Comparison of ENCODE assay signal across 13 cellular contexts in the genomic region with DNA sequence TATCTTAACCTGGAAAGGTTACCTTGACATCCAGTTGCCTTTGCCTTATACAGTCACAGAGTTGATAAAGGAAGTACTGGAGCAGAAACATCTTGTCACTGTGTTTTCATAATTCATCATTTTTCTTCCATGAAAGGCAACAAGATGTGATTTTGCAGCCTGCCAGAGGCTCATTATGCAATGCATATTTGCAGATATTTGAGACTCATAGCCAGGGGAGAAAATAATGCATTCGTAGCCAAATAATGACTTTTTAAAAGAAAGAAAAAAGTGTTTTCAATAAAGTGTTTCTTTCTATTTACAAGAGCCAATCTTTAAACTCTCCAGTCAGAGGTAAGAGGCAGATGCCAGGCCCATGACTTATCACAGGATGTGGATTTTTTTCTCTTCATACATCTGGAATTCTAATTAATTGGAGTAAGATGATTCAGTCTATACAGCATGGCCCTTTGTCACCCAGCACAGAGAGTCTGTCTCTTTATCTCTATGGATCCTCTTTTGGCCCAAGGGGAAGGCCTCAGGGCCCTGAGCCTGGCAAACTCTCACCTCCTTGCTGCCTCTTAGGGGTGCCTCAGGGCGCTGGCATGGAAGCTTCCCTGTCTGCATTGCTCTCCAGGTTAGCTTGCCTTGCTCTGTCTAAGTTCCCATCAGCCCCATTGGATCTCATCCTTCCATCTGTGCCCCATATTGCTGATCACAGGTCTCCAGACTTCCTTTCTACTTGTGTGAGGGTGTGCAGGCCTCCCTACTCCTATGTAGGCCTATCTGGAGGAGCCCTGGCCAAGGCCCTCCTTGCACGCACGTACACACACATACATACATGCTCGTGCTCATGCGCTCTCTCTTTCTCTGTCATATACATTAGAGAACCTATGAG.
DNase-seq lines count a peak whose midpoint lies in the region; ATAC-seq and TF ChIP-seq lines count a peak whose summit lies in the region.
"Had no signal": no experiment of that assay in that cellular context is flagged by ENCODE, and none has a peak within 500 bp of the region (broad histone marks: within the 10 kb centered on the region; RNA-seq: fewer than 3 reads in every experiment).

No MANE protein-coding gene starts in this region.

- TF ChIP-seq CTCF in choroid plexus epithelial cell (conservative IDR thresholded peaks at IDR 0.05; ENCODE audit: low read depth, low read length), result no peak
- no peak for TF ChIP-seq CTCF in chondrocyte (IDR thresholded peaks at IDR 0.05)
- TF ChIP-seq CTCF in GM10248 (IDR thresholded peaks at IDR 0.05; ENCODE audit: control extremely low read depth, extremely low read depth, low read depth, missing control alignments), result no peak
- no peak for TF ChIP-seq CTCF in spleen (IDR thresholded peaks at IDR 0.05 in 8 of 11, conservative IDR thresholded peaks at IDR 0.05 in 3 of 11)

- peak; percentile 6 for DNase-seq in activated CD4-positive, alpha-beta T cell treated with anti-CD3 and anti-CD28 coated beads, Interleukin-2, amount 10 ng/mL, durations not matched to agents 24 days and 14 days
- no peak for DNase-seq in activated CD4-positive, alpha-beta T cell treated with anti-CD3 and anti-CD28 coated beads, Interleukin-2, amount 50 U/mL, for 4 hours
- peak; percentile 30 for DNase-seq in choroid plexus epithelial cell (ENCODE audit: low read depth)
- peak; percentile 44 for DNase-seq in iris pigment epithelial cell (ENCODE audit: low read depth)
- no peak for DNase-seq in aorta
- DNase-seq in chondrocyte (ENCODE audit: low spot score), result no peak
- no peak for DNase-seq in GM10248 (ENCODE audit: extremely low spot score)
- DNase-seq in spleen, result no peak
- DNase-seq: activated CD4-positive, alpha-beta T cell treated with anti-CD3 and anti-CD28 coated beads for 48 hours; activated naive CD8-positive, alpha-beta T cell treated with anti-CD3 and anti-CD28 coated beads, Interleukin-2, amount 50 U/mL, for 24 hours; NCI-H187; stimulated activated CD4-positive, alpha-beta T cell treated with anti-CD3 and anti-CD28 coated beads, Interleukin-2, amount 100 ng/mL, for 24 hours had no signal

- no peak overlapping the region for H3K4me3 Mint-ChIP-seq in activated CD4-positive, alpha-beta T cell treated with anti-CD3 and anti-CD28 coated beads, Interleukin-2, amount 10 ng/mL, durations not matched to agents 24 days and 14 days
- no peak overlapping the region for H3K4me3 Mint-ChIP-seq in chondrocyte (ENCODE audit: unreplicated experiment)
- H3K4me3 Mint-ChIP-seq: activated naive CD8-positive, alpha-beta T cell treated with anti-CD3 and anti-CD28 coated beads, Interleukin-2, amount 50 U/mL, for 24 hours had no signal

- peaks cover 0 to 2% of the 10 kb centered on the region in 2 donors for H3K36me3 ChIP-seq in aorta (ENCODE audit: control insufficient read depth in 1 of 2, insufficient read depth in 2 of 2, low read length in 1 of 2)
- no peaks in the 10 kb centered on the region for H3K36me3 ChIP-seq in spleen

- intact Hi-C loops in activated CD4-positive, alpha-beta T cell treated with anti-CD3 and anti-CD28 coated beads, Interleukin-2, amount 10 ng/mL, durations not matched to agents 24 days and 14 days (cut with micrococcal nuclease), result no loop called here
- intact Hi-C loops in aorta (cut with DNase I), result loop anchor here in 1 of 2 donors (5.0 kb wide), 1 partner anchor 76 kb away; no protein-coding TSS in a partner anchor
- intact Hi-C loops in spleen (cut with DNase I; ENCODE audit: low total_unique reads), result no loop called here

- no peaks in the 10 kb centered on the region for H3K27me3 ChIP-seq in aorta (ENCODE audit: control insufficient read depth in 1 of 2, insufficient read depth in 2 of 2, low read length in 1 of 2)
- no peaks in the 10 kb centered on the region for H3K27me3 ChIP-seq in spleen (replicated peaks in 1 of 7)

- no peaks in the 10 kb centered on the region for H3K9me3 Mint-ChIP-seq in activated CD4-positive, alpha-beta T cell treated with anti-CD3 and anti-CD28 coated beads, Interleukin-2, amount 10 ng/mL, durations not matched to agents 24 days and 14 days
- H3K9me3 Mint-ChIP-seq in chondrocyte (ENCODE audit: low read depth), result peaks cover 2% of the 10 kb centered on the region

- H3K27ac ChIP-seq in aorta (ENCODE audit: low read depth in 1 of 2, low read length in 2 of 2) (peak overlapping the region; percentile 69 to 73), spleen (peak overlapping the region in 1 of 8 donors; percentile 2)

- H3K4me3 ChIP-seq in choroid plexus epithelial cell (ENCODE audit: low read depth, low read length), result no peak overlapping the region
- no peak overlapping the region for H3K4me3 ChIP-seq in aorta (ENCODE audit: low read length in 2 of 2)
- no peak overlapping the region for H3K4me3 ChIP-seq in spleen

- no peaks in the 10 kb centered on the region for H3K36me3 Mint-ChIP-seq in activated CD4-positive, alpha-beta T cell treated with anti-CD3 and anti-CD28 coated beads, Interleukin-2, amount 10 ng/mL, durations not matched to agents 24 days and 14 days (ENCODE audit: low read depth)
- peaks cover 8% of the 10 kb centered on the region for H3K36me3 Mint-ChIP-seq in chondrocyte (ENCODE audit: low read depth)

- H3K27me3 Mint-ChIP-seq in activated CD4-positive, alpha-beta T cell treated with anti-CD3 and anti-CD28 coated beads, Interleukin-2, amount 10 ng/mL, durations not matched to agents 24 days and 14 days, result peaks cover 3% of the 10 kb centered on the region
- H3K27me3 Mint-ChIP-seq in chondrocyte (ENCODE audit: low read depth), result no peaks in the 10 kb centered on the region

- H3K4me1 Mint-ChIP-seq in activated CD4-positive, alpha-beta T cell treated with anti-CD3 and anti-CD28 coated beads, Interleukin-2, amount 10 ng/mL, durations not matched to agents 24 days and 14 days, result no peaks in the 10 kb centered on the region
- H3K4me1 Mint-ChIP-seq in chondrocyte (ENCODE audit: low read depth), result peaks cover 27% of the 10 kb centered on the region

- H3K9me3 ChIP-seq in aorta (ENCODE audit: control insufficient read depth, low read length), result no peaks in the 10 kb centered on the region
- no peaks in the 10 kb centered on the region for H3K9me3 ChIP-seq in spleen

- H3K4me1 ChIP-seq in aorta (ENCODE audit: control insufficient read depth in 1 of 2, insufficient read depth in 2 of 2, low read length in 2 of 2) (peaks cover 2 to 4% of the 10 kb centered on the region in 2 donors), spleen (peaks cover 0 to 7% (median 0%) of the 10 kb centered on the region in 6 donors)

- H3K27ac Mint-ChIP-seq in activated CD4-positive, alpha-beta T cell treated with anti-CD3 and anti-CD28 coated beads, Interleukin-2, amount 10 ng/mL, durations not matched to agents 24 days and 14 days, result no peak overlapping the region
- H3K27ac Mint-ChIP-seq in chondrocyte (ENCODE audit: unreplicated experiment), result no peak overlapping the region
- H3K27ac Mint-ChIP-seq: activated naive CD8-positive, alpha-beta T cell treated with anti-CD3 and anti-CD28 coated beads, Interleukin-2, amount 50 U/mL, for 24 hours had no signal

- WGBS in aorta, 2 donors, result 80 to 82% methylated on average over 6 of the region's 6 CpGs
- 80 to 94% (median 89%) methylated on average over 6 of the region's 6 CpGs for WGBS in spleen, 5 donors

- no peak for TF ChIP-seq POLR2A in spleen (IDR thresholded peaks at IDR 0.05)

- CTCF ChIA-PET in GM10248 (lab: Yijun Ruan, JAX), result interaction anchor here (1.4 kb wide), 1 partner anchor 55 kb away, joined by 3 read pairs; no protein-coding TSS in a partner anchor

- POLR2A ChIA-PET in GM10248 (lab: Yijun Ruan, JAX), result no interaction called here

- ATAC-seq in aorta (ENCODE audit: low FRiP score), result peak; percentile 49
- ATAC-seq: activated naive CD8-positive, alpha-beta T cell treated with anti-CD3 and anti-CD28 coated beads, Interleukin-2, amount 50 U/mL, for 24 hours; Panc1 had no signal

Comparison
In these comparisons a context has a peak if more than half of its experiments do, and no peak if none do; other contexts are left out.
1. DNase-seq: peak in activated CD4-positive, alpha-beta T cell treated with anti-CD3 and anti-CD28 coated beads, Interleukin-2, amount 10 ng/mL, durations not matched to agents 24 days and 14 days (single experiment), choroid plexus epithelial cell (single experiment) and iris pigment epithelial cell (single experiment); none in activated CD4-positive, alpha-beta T cell treated with anti-CD3 and anti-CD28 coated beads, Interleukin-2, amount 50 U/mL, for 4 hours (0 of 2), aorta (0 of 2), chondrocyte (single experiment), GM10248 (single experiment) and spleen (single experiment).